ENCODE assay signal across 2 cellular contexts in the genomic region with DNA sequence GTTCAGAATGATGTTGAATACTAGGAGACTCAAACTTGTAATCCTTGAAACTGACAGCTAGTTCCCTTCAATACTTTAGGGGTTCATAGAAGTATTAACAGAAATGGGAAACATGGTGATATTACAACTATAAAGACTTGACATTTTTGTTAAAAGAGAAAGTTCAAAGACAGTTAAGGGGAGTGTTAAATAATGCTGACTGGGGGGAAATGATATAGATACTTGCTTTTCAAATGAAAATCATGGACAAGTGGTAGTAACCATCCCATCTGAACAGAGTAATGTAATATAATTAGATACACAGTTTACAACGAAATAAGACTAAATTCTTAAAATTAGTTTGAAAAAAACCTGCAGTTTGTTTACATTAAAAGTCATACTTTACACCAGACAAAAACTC.
A peak's percentile ranks its signal among the peaks of the same experiment; 100 is the strongest.
TF ChIP-seq lines count a peak whose summit lies in the region.

No MANE protein-coding gene starts in this region.

TF ChIP-seq in HepG2, 621 proteins besides CTCF, POLR2A, EP300 and RAD21:
- TF ChIP-seq ATAD3A (CRISPR knock-in tag; IDR thresholded peaks at IDR 0.05) (no peak), ASH2L (IDR thresholded peaks at IDR 0.05; ENCODE audit: insufficient read length, low read depth, low read length) (no peak), DNMT1 (CRISPR knock-in tag; IDR thresholded peaks at IDR 0.05) (no peak), MAFK (conservative IDR thresholded peaks at IDR 0.05 in 1 of 2, IDR thresholded peaks at IDR 0.05 in 1 of 2; ENCODE audit: low read length in 2 of 2) (peak; percentile 84 to 94), SNAPC2 (CRISPR knock-in tag; IDR thresholded peaks at IDR 0.05) (no peak), SRSF9 (IDR thresholded peaks at IDR 0.05; ENCODE audit: borderline replicate concordance, insufficient read depth, low read depth, low read length, poor library complexity, severe bottlenecking) (no peak), ZNF597 (CRISPR knock-in tag; IDR thresholded peaks at IDR 0.05) (no peak), MAFF (IDR thresholded peaks at IDR 0.05; ENCODE audit: low read depth, low read length) (peak; percentile 90)
- TF ChIP-seq, protein P1, sequence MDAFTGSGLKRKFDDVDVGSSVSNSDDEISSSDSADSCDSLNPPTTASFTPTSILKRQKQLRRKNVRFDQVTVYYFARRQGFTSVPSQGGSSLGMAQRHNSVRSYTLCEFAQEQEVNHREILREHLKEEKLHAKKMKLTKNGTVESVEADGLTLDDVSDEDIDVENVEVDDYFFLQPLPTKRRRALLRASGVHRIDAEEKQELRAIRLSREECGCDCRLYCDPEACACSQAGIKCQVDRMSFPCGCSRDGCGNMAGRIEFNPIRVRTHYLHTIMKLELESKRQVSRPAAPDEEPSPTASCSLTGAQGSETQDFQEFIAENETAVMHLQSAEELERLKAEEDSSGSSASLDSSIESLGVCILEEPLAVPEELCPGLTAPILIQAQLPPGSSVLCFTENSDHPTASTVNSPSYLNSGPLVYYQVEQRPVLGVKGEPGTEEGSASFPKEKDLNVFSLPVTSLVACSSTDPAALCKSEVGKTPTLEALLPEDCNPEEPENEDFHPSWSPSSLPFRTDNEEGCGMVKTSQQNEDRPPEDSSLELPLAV (CRISPR knock-in tag; conservative IDR thresholded peaks at IDR 0.05; ENCODE audit: low read depth), result no peak

TF ChIP-seq in K562, 482 proteins besides CTCF, POLR2A, EP300 and RAD21:
- no peak for TF ChIP-seq CHD1 (IDR thresholded peaks at IDR 0.05; ENCODE audit: low read length)
- peak; percentile 71 for TF ChIP-seq MAFK (IDR thresholded peaks at IDR 0.05; ENCODE audit: low read length)
- TF ChIP-seq MAFF (IDR thresholded peaks at IDR 0.05; ENCODE audit: low read length), result peak; percentile 71
- TF ChIP-seq DDX20 (tag; IDR thresholded peaks at IDR 0.05; ENCODE audit: low read depth), result no peak
- peak; percentile 62 for TF ChIP-seq MAFG (tag; conservative IDR thresholded peaks at IDR 0.05)
- TF ChIP-seq ZNF316 (IDR thresholded peaks at IDR 0.05), result peak; percentile 91
- no peak for TF ChIP-seq ZNF175 (CRISPR knock-in tag; IDR thresholded peaks at IDR 0.05; ENCODE audit: low read depth)
- TF ChIP-seq C11orf30 (IDR thresholded peaks at IDR 0.05; ENCODE audit: low read depth), result peak; percentile 78
